In genomic region chr3:191237045-191237882, GRCh38 we compare ENCODE assay signal across 1 cellular context.
TF ChIP-seq lines count a peak whose summit lies in the region.

No MANE protein-coding gene starts in this region.

TF ChIP-seq in GM23338, 12 proteins besides CTCF, POLR2A, EP300 and RAD21 (continued from another document):
- TF ChIP-seq ZNF462 (CRISPR knock-in tag; IDR thresholded peaks at IDR 0.05) (no peak), JUNB (IDR thresholded peaks at IDR 0.05; ENCODE audit: unreplicated experiment) (no peak), EZH2phosphoT487 (IDR thresholded peaks at IDR 0.05; ENCODE audit: unreplicated experiment) (no peak), ZNF331 (CRISPR knock-in tag; IDR thresholded peaks at IDR 0.05; ENCODE audit: low read depth) (no peak), NANOG (IDR thresholded peaks at IDR 0.05; ENCODE audit: borderline replicate concordance) (no peak), POLR2AphosphoS5 (IDR thresholded peaks at IDR 0.05; ENCODE audit: low read depth) (no peak), ZNF114 (CRISPR knock-in tag; IDR thresholded peaks at IDR 0.05) (no peak), EZH2 (IDR thresholded peaks at IDR 0.05; ENCODE audit: low read depth, unreplicated experiment) (no peak)
- TF ChIP-seq, protein P1, sequence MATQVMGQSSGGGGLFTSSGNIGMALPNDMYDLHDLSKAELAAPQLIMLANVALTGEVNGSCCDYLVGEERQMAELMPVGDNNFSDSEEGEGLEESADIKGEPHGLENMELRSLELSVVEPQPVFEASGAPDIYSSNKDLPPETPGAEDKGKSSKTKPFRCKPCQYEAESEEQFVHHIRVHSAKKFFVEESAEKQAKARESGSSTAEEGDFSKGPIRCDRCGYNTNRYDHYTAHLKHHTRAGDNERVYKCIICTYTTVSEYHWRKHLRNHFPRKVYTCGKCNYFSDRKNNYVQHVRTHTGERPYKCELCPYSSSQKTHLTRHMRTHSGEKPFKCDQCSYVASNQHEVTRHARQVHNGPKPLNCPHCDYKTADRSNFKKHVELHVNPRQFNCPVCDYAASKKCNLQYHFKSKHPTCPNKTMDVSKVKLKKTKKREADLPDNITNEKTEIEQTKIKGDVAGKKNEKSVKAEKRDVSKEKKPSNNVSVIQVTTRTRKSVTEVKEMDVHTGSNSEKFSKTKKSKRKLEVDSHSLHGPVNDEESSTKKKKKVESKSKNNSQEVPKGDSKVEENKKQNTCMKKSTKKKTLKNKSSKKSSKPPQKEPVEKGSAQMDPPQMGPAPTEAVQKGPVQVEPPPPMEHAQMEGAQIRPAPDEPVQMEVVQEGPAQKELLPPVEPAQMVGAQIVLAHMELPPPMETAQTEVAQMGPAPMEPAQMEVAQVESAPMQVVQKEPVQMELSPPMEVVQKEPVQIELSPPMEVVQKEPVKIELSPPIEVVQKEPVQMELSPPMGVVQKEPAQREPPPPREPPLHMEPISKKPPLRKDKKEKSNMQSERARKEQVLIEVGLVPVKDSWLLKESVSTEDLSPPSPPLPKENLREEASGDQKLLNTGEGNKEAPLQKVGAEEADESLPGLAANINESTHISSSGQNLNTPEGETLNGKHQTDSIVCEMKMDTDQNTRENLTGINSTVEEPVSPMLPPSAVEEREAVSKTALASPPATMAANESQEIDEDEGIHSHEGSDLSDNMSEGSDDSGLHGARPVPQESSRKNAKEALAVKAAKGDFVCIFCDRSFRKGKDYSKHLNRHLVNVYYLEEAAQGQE (IDR thresholded peaks at IDR 0.05; ENCODE audit: unreplicated experiment) = no peak
TF ChIP-seq in GM23338: peak in this region for 0.
